1 cellular context compared by ENCODE assay signal in genomic region chr12:3207174-3207573, GRCh38.
TF ChIP-seq lines count a peak whose summit lies in the region.

No MANE protein-coding gene starts in this region.

TF ChIP-seq in WTC11, 78 proteins besides CTCF, POLR2A, EP300 and RAD21 (continued from another document):
- TF ChIP-seq FOXP4 (CRISPR knock-in tag; IDR thresholded peaks at IDR 0.05), result no peak
- no peak for TF ChIP-seq FOXJ3 (CRISPR knock-in tag; IDR thresholded peaks at IDR 0.05; ENCODE audit: borderline replicate concordance)
